In genomic region chr9:3398232-3398648, GRCh38 we compare ENCODE assay signal across 8 cellular contexts.
A peak's percentile ranks its signal among the peaks of the same experiment; 100 is the strongest.
DNase-seq lines count a peak whose midpoint lies in the region; ATAC-seq and TF ChIP-seq lines count a peak whose summit lies in the region.

No MANE protein-coding gene starts in this region.

- H3K27me3 Mint-ChIP-seq in endodermal cell (ENCODE audit: insufficient read depth): no peaks in the 10 kb centered on the region

- H3K4me3 Mint-ChIP-seq in endodermal cell: no peak overlapping the region

- H4K20me1 ChIP-seq in GM23248 (ENCODE audit: insufficient read depth): no peaks in the 10 kb centered on the region

- peak; percentile 13 for DNase-seq in GM10266 (ENCODE audit: extremely low spot score)
- DNase-seq in Kasumi-1 (lab: John Stamatoyannopoulos, UW): peak; percentile 48 to 50
- no peak for DNase-seq in endodermal cell
- DNase-seq in activated gamma-delta T cell treated with Interleukin-2 at 50 U/mL for 16 hours: no peak
- DNase-seq in GM23248: no peak
- no peak for DNase-seq in DMS53 (lab: John Stamatoyannopoulos, UW)
- no peak for DNase-seq in BE2C

- H3K9me3 ChIP-seq in endodermal cell (ENCODE audit: control insufficient read depth, low read length): no peaks in the 10 kb centered on the region
- H3K9me3 ChIP-seq in GM23248 (ENCODE audit: low read depth): no peaks in the 10 kb centered on the region
- no peaks in the 10 kb centered on the region for H3K9me3 ChIP-seq in BE2C

- in situ Hi-C loops in GM23248 (cut with MboI): no loop called here

- H3K4me1 ChIP-seq in endodermal cell (ENCODE audit: control insufficient read depth, insufficient read depth, low read length): no peaks in the 10 kb centered on the region
- no peaks in the 10 kb centered on the region for H3K4me1 ChIP-seq in GM23248 (ENCODE audit: insufficient read depth)
- H3K4me1 ChIP-seq in BE2C: no peaks in the 10 kb centered on the region

- H3K4me1 Mint-ChIP-seq in endodermal cell: peaks cover 15% of the 10 kb centered on the region

- no peak overlapping the region for H3K4me2 ChIP-seq in GM23248 (ENCODE audit: unreplicated experiment)

- WGBS in endodermal cell (ENCODE audit: insufficient coverage in 1 of 2, insufficient read length in 1 of 2), 2 experiments: 82 to 94% methylated on average over 1 to 2 of the region's 2 CpGs
- 84 to 87% methylated on average over 2 of the region's 2 CpGs for WGBS in GM23248 (ENCODE audit: low coverage in 1 of 2, low lambda C conversion rate in 2 of 2, missing lambda C conversion rate in 2 of 2), 2 experiments

- peak overlapping the region; percentile 35 for H3K27ac Mint-ChIP-seq in endodermal cell

- no peaks in the 10 kb centered on the region for H3K79me2 ChIP-seq in GM23248 (ENCODE audit: insufficient read depth)

- H2AFZ ChIP-seq in GM23248: no peak overlapping the region

- ATAC-seq in GM21390 (IDR thresholded peaks at IDR 0.05; ENCODE audit: unreplicated experiment): peak; percentile 68

- no peaks in the 10 kb centered on the region for H3K9me2 ChIP-seq in GM23248 (ENCODE audit: insufficient read depth)

- TF ChIP-seq CTCF in GM10266 (IDR thresholded peaks at IDR 0.05; ENCODE audit: control insufficient read depth, insufficient read depth, low read depth, missing control alignments) (no peak), endodermal cell (conservative IDR thresholded peaks at IDR 0.05) (no peak), BE2C (IDR thresholded peaks at IDR 0.05; ENCODE audit: low read depth, low read length) (no peak)

- H3K36me3 ChIP-seq in endodermal cell (ENCODE audit: control insufficient read depth, insufficient read depth, low read length) (no peaks in the 10 kb centered on the region), GM23248 (ENCODE audit: low read depth) (no peaks in the 10 kb centered on the region; the same call in 1 of the 2 replicates), BE2C (no peaks in the 10 kb centered on the region)

- H3K36me3 Mint-ChIP-seq in endodermal cell (ENCODE audit: low read depth): peaks cover 11% of the 10 kb centered on the region

- H3K27me3 ChIP-seq in endodermal cell (ENCODE audit: control insufficient read depth, insufficient read depth, low read length, poor library complexity, severe bottlenecking): no peaks in the 10 kb centered on the region
- no peaks in the 10 kb centered on the region for H3K27me3 ChIP-seq in GM23248 (replicated peaks; ENCODE audit: insufficient read depth)
- no peaks in the 10 kb centered on the region for H3K27me3 ChIP-seq in BE2C

- H3K27ac ChIP-seq in endodermal cell (ENCODE audit: low read depth, low read length): no peak overlapping the region
- H3K27ac ChIP-seq in GM23248: no peak overlapping the region

- no peak overlapping the region for H3K9ac ChIP-seq in endodermal cell (ENCODE audit: extremely low read depth, low read length, poor library complexity, severe bottlenecking)
- no peak overlapping the region for H3K9ac ChIP-seq in GM23248

- no peaks in the 10 kb centered on the region for H3K9me3 Mint-ChIP-seq in endodermal cell

- H3K4me3 ChIP-seq in endodermal cell (ENCODE audit: low read length) (no peak overlapping the region), GM23248 (no peak overlapping the region), BE2C (ENCODE audit: low read depth, low read length) (no peak overlapping the region)

- no peaks in the 10 kb centered on the region for H3F3A ChIP-seq in GM23248 (ENCODE audit: insufficient read depth)

Comparison
In these comparisons a context has a peak if more than half of its experiments do, and no peak if none do; other contexts are left out.
1. DNase-seq: peak in GM10266 (single experiment) and Kasumi-1 (2 of 2); none in endodermal cell (single experiment), activated gamma-delta T cell treated with Interleukin-2 at 50 U/mL for 16 hours (single experiment), GM23248 (single experiment), DMS53 (single experiment) and BE2C (single experiment).